Comparison of ENCODE assay signal across 27 cellular contexts in the genomic region with DNA sequence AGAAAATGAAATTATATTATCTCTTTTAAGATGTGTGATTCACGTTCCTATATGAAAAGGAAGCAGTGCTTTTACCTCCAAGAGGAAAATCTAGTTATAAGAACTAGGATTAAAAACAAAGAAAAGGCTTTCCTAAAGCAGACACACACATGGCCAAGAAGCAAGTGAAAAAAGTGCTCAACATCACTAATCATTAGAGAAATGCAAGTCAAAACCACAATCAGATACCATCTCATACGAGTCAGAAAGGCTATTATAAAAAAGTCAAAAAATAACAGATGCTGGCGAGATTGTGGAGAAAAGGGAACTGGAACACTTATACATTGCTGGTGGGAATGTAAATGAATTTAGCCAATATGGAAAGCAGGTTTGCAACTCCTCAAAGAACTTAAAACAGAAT.
"Had no signal": no experiment of that assay in that cellular context is flagged by ENCODE, and none has a peak within 500 bp of the region (broad histone marks: within the 10 kb centered on the region; RNA-seq: fewer than 3 reads in every experiment).

No MANE protein-coding gene starts in this region.

- H3K4me1 Mint-ChIP-seq: neural crest cell; stimulated activated naive CD8-positive, alpha-beta T cell treated with anti-CD3 and anti-CD28 coated beads, Interleukin-15, amount 100 ng/mL, for 72 hours had no signal

- H3K4me3 Mint-ChIP-seq: dendritic cell treated with granulocyte-macrophage colony-stimulating factor and Interleukin-4, amounts not matched to agents 40 ng/mL and 50 ng/mL, for 4 days; naive B cell; natural killer cell treated with Interleukin-12 subunit alpha and Interleukin-12 subunit beta and Interleukin-15 and Interleukin-18, amount 100 ng/mL, for 72 hours; neural crest cell; stimulated activated naive CD8-positive, alpha-beta T cell treated with anti-CD3 and anti-CD28 coated beads, Interleukin-15, amount 100 ng/mL, for 72 hours had no signal

- H3K9me3 Mint-ChIP-seq: dendritic cell treated with granulocyte-macrophage colony-stimulating factor and Interleukin-4, amounts not matched to agents 40 ng/mL and 50 ng/mL, for 4 days; neural crest cell had no signal

- ATAC-seq: heart right ventricle; left ventricle myocardium superior; lower lobe of right lung; mucosa of descending colon; natural killer cell treated with Interleukin-12 subunit alpha and Interleukin-12 subunit beta and Interleukin-15 and Interleukin-18, amount 100 ng/mL, for 72 hours; right lobe of liver; stimulated activated naive CD8-positive, alpha-beta T cell treated with anti-CD3 and anti-CD28 coated beads, Interleukin-15, amount 100 ng/mL, for 72 hours had no signal

- DNase-seq: colonic mucosa; effector memory CD4-positive, alpha-beta T cell; foreskin melanocyte; glutamatergic neuron; heart right ventricle; hippocampal formation; islet precursor cell; kidney glomerular epithelial cell; left ventricle myocardium superior; lower lobe of right lung; mucosa of descending colon; naive B cell; right lobe of liver; stimulated activated CD4-positive, alpha-beta T cell treated with anti-CD3 and anti-CD28 coated beads, Interleukin-12 subunit alpha, Interleukin-12 subunit beta, amount 100 ng/mL, for 4 hours; stimulated activated CD4-positive, alpha-beta T cell treated with anti-CD3 and anti-CD28 coated beads, Interleukin-1b, Interleukin-23, amount 100 ng/mL, for 48 hours; stimulated activated CD4-positive, alpha-beta T cell treated with anti-CD3 and anti-CD28 coated beads, Interleukin-4, amount 100 ng/mL, for 1 hour; stimulated activated CD8-positive, alpha-beta memory T cell treated with anti-CD3 and anti-CD28 coated beads, Interleukin-4, amount 100 ng/mL, for 48 hours; stimulated activated naive CD4-positive, alpha-beta T cell; stimulated activated naive CD8-positive, alpha-beta T cell treated with anti-CD3 and anti-CD28 coated beads, Interleukin-15, amount 100 ng/mL, for 72 hours; transverse colon had no signal

- H3K36me3 Mint-ChIP-seq: naive B cell; natural killer cell treated with Interleukin-12 subunit alpha and Interleukin-12 subunit beta and Interleukin-15 and Interleukin-18, amount 100 ng/mL, for 72 hours had no signal

- H3K27ac Mint-ChIP-seq: dendritic cell treated with granulocyte-macrophage colony-stimulating factor and Interleukin-4, amounts not matched to agents 40 ng/mL and 50 ng/mL, for 4 days; naive B cell; natural killer cell treated with Interleukin-12 subunit alpha and Interleukin-12 subunit beta and Interleukin-15 and Interleukin-18, amount 100 ng/mL, for 72 hours; progenitor cell of endocrine pancreas; stimulated activated naive CD8-positive, alpha-beta T cell treated with anti-CD3 and anti-CD28 coated beads, Interleukin-15, amount 100 ng/mL, for 72 hours had no signal

- H3K4me3 ChIP-seq: colonic mucosa, esophagus muscularis mucosa, heart right ventricle, lower lobe of right lung, mucosa of descending colon, right lobe of liver, smooth muscle cell, suprapubic skin, transverse colon had no signal

- H3K27me3 Mint-ChIP-seq: dendritic cell treated with granulocyte-macrophage colony-stimulating factor and Interleukin-4, amounts not matched to agents 40 ng/mL and 50 ng/mL, for 4 days; naive B cell; natural killer cell treated with Interleukin-12 subunit alpha and Interleukin-12 subunit beta and Interleukin-15 and Interleukin-18, amount 100 ng/mL, for 72 hours; progenitor cell of endocrine pancreas; stimulated activated naive CD8-positive, alpha-beta T cell treated with anti-CD3 and anti-CD28 coated beads, Interleukin-15, amount 100 ng/mL, for 72 hours had no signal
